Comparison of ENCODE assay signal across 26 cellular contexts in genomic region chr19:2536461-2536860, GRCh38.
A peak's percentile ranks its signal among the peaks of the same experiment; 100 is the strongest.
DNase-seq lines count a peak whose midpoint lies in the region; ATAC-seq, FAIRE-seq and TF ChIP-seq lines count a peak whose summit lies in the region.
"Had no signal": no experiment of that assay in that cellular context is flagged by ENCODE, and none has a peak within 500 bp of the region (broad histone marks: within the 10 kb centered on the region; RNA-seq: fewer than 3 reads in every experiment).

No MANE protein-coding gene starts in this region.

- FAIRE-seq in astrocyte (lab: Jason Lieb, UNC) = no peak
- FAIRE-seq: bronchial epithelial cell had no signal

- H3K4me3 Mint-ChIP-seq in astrocyte (ENCODE audit: unreplicated experiment) = no peak overlapping the region
- no peak overlapping the region for H3K4me3 Mint-ChIP-seq in stimulated activated memory B cell treated with anti-CD40 and anti-IgM and Interleukin-4, amounts not matched to agents 10 μg/mL and 1 μg/mL and 100 μg/mL, for 72 hours
- H3K4me3 Mint-ChIP-seq: neural progenitor cell; stimulated activated naive B cell treated with anti-CD40 and anti-IgM and Interleukin-4, amounts not matched to agents 10 μg/mL and 1 μg/mL and 100 μg/mL, for 72 hours had no signal

- H3K36me3 ChIP-seq in PC-9 (ENCODE audit: low read depth) = no peaks in the 10 kb centered on the region
- H3K36me3 ChIP-seq in astrocyte (ENCODE audit: insufficient read depth, low read length) = no peaks in the 10 kb centered on the region
- H3K36me3 ChIP-seq in fibroblast of lung (ENCODE audit: control insufficient read depth, insufficient read depth, low read length) = no peaks in the 10 kb centered on the region
- H3K36me3 ChIP-seq: left lung, neural progenitor cell, tibial artery had no signal

- H3K9ac ChIP-seq in astrocyte (ENCODE audit: low read length) (no peak overlapping the region), fibroblast of lung (ENCODE audit: insufficient read depth, low read length) (no peak overlapping the region)
- H3K9ac ChIP-seq: neural progenitor cell, SK-N-SH had no signal

- peaks cover 21% of the 10 kb centered on the region for H3K4me1 Mint-ChIP-seq in astrocyte (ENCODE audit: low read depth, unreplicated experiment)
- H3K4me1 Mint-ChIP-seq in stimulated activated memory B cell treated with anti-CD40 and anti-IgM and Interleukin-4, amounts not matched to agents 10 μg/mL and 1 μg/mL and 100 μg/mL, for 72 hours = peaks cover 47% of the 10 kb centered on the region

- H3K4me1 ChIP-seq in PC-9 (replicated peaks; ENCODE audit: insufficient read depth) = peaks cover 61% of the 10 kb centered on the region
- H3K4me1 ChIP-seq in astrocyte (ENCODE audit: insufficient read depth, low read length) = peaks cover 29% of the 10 kb centered on the region
- H3K4me1 ChIP-seq in fibroblast of lung (ENCODE audit: control insufficient read depth, extremely low read depth, insufficient read depth, low read length) = peaks cover 16% of the 10 kb centered on the region

- CTCF ChIA-PET in PC-9 (lab: Charles Lee) = no interaction called here

- peaks cover 39% of the 10 kb centered on the region for H3F3A ChIP-seq in PC-9 (ENCODE audit: insufficient read depth, low read depth)

- ATAC-seq in stimulated activated memory B cell treated with anti-CD40 and anti-IgM and Interleukin-4, amounts not matched to agents 10 μg/mL and 1 μg/mL and 100 μg/mL, for 72 hours = no peak
- ATAC-seq in GM18502 (IDR thresholded peaks at IDR 0.05; ENCODE audit: poor library complexity, unreplicated experiment) = no peak
- no peak for ATAC-seq in GM21360 (IDR thresholded peaks at IDR 0.05; ENCODE audit: unreplicated experiment)
- ATAC-seq: left lung; psoas muscle; stimulated activated naive B cell treated with anti-CD40 and anti-IgM and Interleukin-4, amounts not matched to agents 10 μg/mL and 1 μg/mL and 100 μg/mL, for 72 hours had no signal

- TSS peak; percentile 51 for BruUV-seq in PC-9 (replicated peaks; lab: Mats Ljungman, UMichigan)

- peak overlapping the region; percentile 26 for H3K27ac Mint-ChIP-seq in astrocyte (ENCODE audit: unreplicated experiment)
- peak overlapping the region; percentile 77 for H3K27ac Mint-ChIP-seq in stimulated activated memory B cell treated with anti-CD40 and anti-IgM and Interleukin-4, amounts not matched to agents 10 μg/mL and 1 μg/mL and 100 μg/mL, for 72 hours
- H3K27ac Mint-ChIP-seq: neural progenitor cell had no signal

- H3K9me3 Mint-ChIP-seq in astrocyte (ENCODE audit: unreplicated experiment) = peaks cover 9% of the 10 kb centered on the region
- H3K9me3 Mint-ChIP-seq in stimulated activated memory B cell treated with anti-CD40 and anti-IgM and Interleukin-4, amounts not matched to agents 10 μg/mL and 1 μg/mL and 100 μg/mL, for 72 hours = peaks cover 3% of the 10 kb centered on the region

- H3K79me2 ChIP-seq in PC-9 (ENCODE audit: low read depth) (no peaks in the 10 kb centered on the region), astrocyte (ENCODE audit: insufficient read depth, low read length) (no peaks in the 10 kb centered on the region), fibroblast of lung (ENCODE audit: control insufficient read depth, insufficient read depth, low read length) (no peaks in the 10 kb centered on the region)

- H3K27me3 ChIP-seq in PC-9 (ENCODE audit: insufficient read depth, low read depth) = no peaks in the 10 kb centered on the region
- no peaks in the 10 kb centered on the region for H3K27me3 ChIP-seq in astrocyte (ENCODE audit: insufficient read depth, low read length)
- H3K27me3 ChIP-seq in fibroblast of lung (ENCODE audit: control insufficient read depth, insufficient read depth, low read length) = no peaks in the 10 kb centered on the region
- H3K27me3 ChIP-seq: left lung, neural progenitor cell, tibial artery had no signal

- POLR2A ChIA-PET in PC-9 (lab: Charles Lee; ENCODE audit: unreplicated experiment) = no interaction called here

- peaks cover 2% of the 10 kb centered on the region for H3K36me3 Mint-ChIP-seq in astrocyte (ENCODE audit: low read depth, unreplicated experiment)
- H3K36me3 Mint-ChIP-seq in stimulated activated memory B cell treated with anti-CD40 and anti-IgM and Interleukin-4, amounts not matched to agents 10 μg/mL and 1 μg/mL and 100 μg/mL, for 72 hours = peaks cover 14% of the 10 kb centered on the region
- H3K36me3 Mint-ChIP-seq: CD4-positive, alpha-beta memory T cell had no signal

- no peak overlapping the region for H3K4me2 ChIP-seq in PC-9
- H3K4me2 ChIP-seq in astrocyte (ENCODE audit: low read length) = no peak overlapping the region
- H3K4me2 ChIP-seq in fibroblast of lung (ENCODE audit: extremely low read depth, insufficient read depth, low read length) = no peak overlapping the region
- H3K4me2 ChIP-seq: neural progenitor cell, SK-N-SH had no signal

- H3K9me2 ChIP-seq in PC-9 (ENCODE audit: insufficient read depth) = no peaks in the 10 kb centered on the region
- H3K9me2 ChIP-seq: SK-N-SH had no signal

- no peaks in the 10 kb centered on the region for H3K9me3 ChIP-seq in PC-9 (ENCODE audit: insufficient read depth, low read depth)
- peaks cover 3% of the 10 kb centered on the region for H3K9me3 ChIP-seq in astrocyte (ENCODE audit: insufficient read depth, low read depth, low read length)
- no peaks in the 10 kb centered on the region for H3K9me3 ChIP-seq in fibroblast of lung (ENCODE audit: control insufficient read depth, insufficient read depth, low read depth, low read length)
- H3K9me3 ChIP-seq: left lung had no signal

- H4K20me1 ChIP-seq in PC-9 (ENCODE audit: insufficient read depth) = no peaks in the 10 kb centered on the region
- H4K20me1 ChIP-seq in astrocyte (ENCODE audit: insufficient read depth, low read length) = no peaks in the 10 kb centered on the region
- H4K20me1 ChIP-seq in fibroblast of lung (ENCODE audit: control insufficient read depth, extremely low read depth, insufficient read depth, low read length) = no peaks in the 10 kb centered on the region

- intact Hi-C loops in PC-9 (cut with micrococcal nuclease; ENCODE audit: unreplicated experiment) = no loop called here

- DNase-seq in PC-9 (no peak), astrocyte (ENCODE audit: low read depth) (no peak), fibroblast of lung (ENCODE audit: low read depth in 2 of 2) (no peak), activated T-cell treated with anti-CD3 and anti-CD28 coated beads for 4 hours (no peak), NCI-H345 treated with DMSO at 0.1 percent for 48 hours (lab: John Stamatoyannopoulos, UW; ENCODE audit: unreplicated experiment) (no peak)
- DNase-seq: activated CD4-positive, alpha-beta T cell treated with anti-CD3 and anti-CD28 coated beads, Interleukin-2, amount 50 U/mL, for 48 hours; activated CD4-positive, CD25-positive, alpha-beta regulatory T cell; activated CD8-positive, alpha-beta memory T cell treated with anti-CD3 and anti-CD28 coated beads, Interleukin-2, amount 50 U/mL, for 48 hours; activated effector memory CD4-positive, alpha-beta T cell treated with Interleukin-2 at 50 U/mL for 16 hours; CD4-positive, alpha-beta memory T cell; foreskin fibroblast; Kasumi-1; NCI-H187 treated with DMSO at 0.1 percent for 48 hours; NCI-H2227 treated with DMSO at 0.1 percent for 48 hours; SK-N-SH; stimulated activated CD4-positive, alpha-beta T cell treated with anti-CD3 and anti-CD28 coated beads, Interleukin-2, amount 100 ng/mL, for 24 hours; stimulated activated naive B cell treated with anti-CD40 and anti-IgM and Interleukin-4, amounts not matched to agents 10 μg/mL and 1 μg/mL and 100 μg/mL, for 72 hours; tibial artery had no signal

- H2AFZ ChIP-seq in PC-9 (no peak overlapping the region), astrocyte (ENCODE audit: low read depth, low read length) (no peak overlapping the region), fibroblast of lung (ENCODE audit: low read length) (peak overlapping the region; percentile 29)
- H2AFZ ChIP-seq: neural progenitor cell had no signal

- TF ChIP-seq CTCF in PC-9 (conservative IDR thresholded peaks at IDR 0.05) (no peak), astrocyte (IDR thresholded peaks at IDR 0.05; ENCODE audit: insufficient read depth, low read depth, low read length) (no peak), fibroblast of lung (conservative IDR thresholded peaks at IDR 0.05 in 1 of 2, IDR thresholded peaks at IDR 0.05 in 1 of 2; ENCODE audit: low read depth in 1 of 2, low read length in 2 of 2) (no peak)

- H3K27ac ChIP-seq in PC-9 (0 out of 2 replicates have a peak overlapping the region, but pooled peaks have one; percentile 19), astrocyte (ENCODE audit: low read depth, low read length) (no peak overlapping the region), fibroblast of lung (ENCODE audit: insufficient read depth, low read length) (no peak overlapping the region)
- H3K27ac ChIP-seq: left lung, neural progenitor cell, psoas muscle, tibial artery had no signal

- H3K27me3 Mint-ChIP-seq in astrocyte (ENCODE audit: low read depth, unreplicated experiment) = no peaks in the 10 kb centered on the region
- no peaks in the 10 kb centered on the region for H3K27me3 Mint-ChIP-seq in stimulated activated memory B cell treated with anti-CD40 and anti-IgM and Interleukin-4, amounts not matched to agents 10 μg/mL and 1 μg/mL and 100 μg/mL, for 72 hours
- H3K27me3 Mint-ChIP-seq: CD4-positive, alpha-beta memory T cell; stimulated activated naive B cell treated with anti-CD40 and anti-IgM and Interleukin-4, amounts not matched to agents 10 μg/mL and 1 μg/mL and 100 μg/mL, for 72 hours had no signal

- no peak overlapping the region for H3K4me3 ChIP-seq in PC-9
- H3K4me3 ChIP-seq in astrocyte (ENCODE audit: insufficient read depth, low read depth, low read length) = no peak overlapping the region
- H3K4me3 ChIP-seq in fibroblast of lung (replicated peaks in 1 of 4; ENCODE audit: control extremely low read depth in 1 of 4, insufficient read depth in 1 of 4, low read depth in 3 of 4, low read length in 4 of 4) = no peak overlapping the region
- H3K4me3 ChIP-seq: left lung, neural progenitor cell, psoas muscle, skin epidermis, tibial artery had no signal
